In genomic region chr17:1561420-1562177, GRCh38 we compare ENCODE assay signal across 8 cellular contexts. TPM values are rescaled to one million over a fixed set of nuclear protein-coding genes. Genes with fewer than 3 reads are reported as not detected.
DNase-seq lines count a peak whose midpoint lies in the region; ATAC-seq and TF ChIP-seq lines count a peak whose summit lies in the region.

No MANE protein-coding gene starts in this region.

- H3K27me3 ChIP-seq in lung (ENCODE audit: control insufficient read depth, insufficient read depth) (no peaks in the 10 kb centered on the region), stomach (no peaks in the 10 kb centered on the region)

- H3K9me3 ChIP-seq in lung (ENCODE audit: control insufficient read depth in 2 of 2, insufficient read depth in 1 of 2, low read length in 1 of 2) (no peaks in the 10 kb centered on the region), stomach (no peaks in the 10 kb centered on the region)

- no peak for TF ChIP-seq POLR2A in stomach (IDR thresholded peaks at IDR 0.05)

- H3K36me3 ChIP-seq in lung (ENCODE audit: control insufficient read depth in 2 of 2, insufficient read depth in 2 of 2, low read length in 2 of 2), result peaks cover 5 to 11% of the 10 kb centered on the region in 2 donors
- H3K36me3 ChIP-seq in stomach, result peaks cover 0 to 13% (median 7%) of the 10 kb centered on the region in 4 donors

- peak overlapping the region; percentile 81 for H3K4me3 ChIP-seq in WI38 (ENCODE audit: low read depth, low read length)
- peak overlapping the region; percentile 88 for H3K4me3 ChIP-seq in coronary artery
- H3K4me3 ChIP-seq in lung, result peak overlapping the region; percentile 79
- H3K4me3 ChIP-seq in stomach, result peak overlapping the region; percentile 86 to 93 (median 93)

- peak overlapping the region; percentile 73 to 97 for H3K27ac ChIP-seq in coronary artery
- H3K27ac ChIP-seq in lung (ENCODE audit: low read depth in 1 of 2, low read length in 1 of 2), result peak overlapping the region; percentile 73 to 89
- peak overlapping the region; percentile 90 to 98 (median 96) for H3K27ac ChIP-seq in stomach

- no peak for TF ChIP-seq EP300 in stomach (IDR thresholded peaks at IDR 0.05)

- 8 to 11% methylated on average over 44 to 47 of the region's 47 CpGs for WGBS in lung, 2 donors
- WGBS in stomach, 5 donors, result 4 to 13% (median 6%) methylated on average over 24 to 47 of the region's 47 CpGs

- H3K4me1 ChIP-seq in lung (ENCODE audit: control insufficient read depth in 2 of 2, insufficient read depth in 2 of 2, low read length in 2 of 2) (peaks cover 6 to 19% of the 10 kb centered on the region in 2 donors), stomach (peaks cover 27 to 64% (median 53%) of the 10 kb centered on the region in 4 donors)

- DNase-seq in coronary artery (ENCODE audit: low spot score), result no peak
- DNase-seq in lung (ENCODE audit: low spot score), result no peak
- DNase-seq in stomach, result no peak
- DNase-seq in NK-92 treated with Interleukin-12 subunit alpha and Interleukin-12 subunit beta, amount 100 ng/mL, for 24 hours (lab: John Stamatoyannopoulos, UW), result no peak

- TF ChIP-seq CTCF in GM12874 (IDR thresholded peaks at IDR 0.05; ENCODE audit: insufficient read depth, low read depth, low read length) (peak; percentile 37), WI38 (IDR thresholded peaks at IDR 0.05; ENCODE audit: low read depth, low read length) (no peak), coronary artery (IDR thresholded peaks at IDR 0.05) (no peak), lung (IDR thresholded peaks at IDR 0.05; ENCODE audit: control extremely low read depth, extremely low read depth) (no peak), stomach (IDR thresholded peaks at IDR 0.05) (no peak)

- ATAC-seq in HG03432 (IDR thresholded peaks at IDR 0.05; ENCODE audit: unreplicated experiment) (peak; percentile 34), lung (ENCODE audit: insufficient read depth, low FRiP score) (peak; percentile 17), HG03520 (IDR thresholded peaks at IDR 0.05; ENCODE audit: unreplicated experiment) (no peak)

- intact Hi-C loops in stomach (cut with DNase I; ENCODE audit: low total_unique reads), result no loop called here

RNA-seq across cellular contexts. Expression of gene PITPNA, which starts 1.0 kb away (rescaled TPM):
- total RNA-seq in lung (10 to 100 TPM; 43.9 to 89.7 TPM), stomach (10 to 100 TPM; 12.1 to 61.7 (median 23.9) TPM)
- polyA plus RNA-seq in lung (10 to 100 TPM; 21.5 to 48.9 TPM), stomach (10 to 100 TPM; 19.5 to 27.0 (median 21.8) TPM)

RNA-seq across cellular contexts. Expression of gene INPP5K, which starts 45.2 kb away (rescaled TPM):
- total RNA-seq in lung, result 10 to 100 TPM; 46.5 to 76.7 TPM
- 10 to 100 TPM; 33.6 to 35.5 TPM for polyA plus RNA-seq in lung
- total RNA-seq in stomach, result 10 to 100 TPM; 38.0 to 97.6 (median 93.4) TPM
- polyA plus RNA-seq in stomach, result 10 to 100 TPM; 22.9 to 27.1 (median 26.6) TPM
